In the genomic region with DNA sequence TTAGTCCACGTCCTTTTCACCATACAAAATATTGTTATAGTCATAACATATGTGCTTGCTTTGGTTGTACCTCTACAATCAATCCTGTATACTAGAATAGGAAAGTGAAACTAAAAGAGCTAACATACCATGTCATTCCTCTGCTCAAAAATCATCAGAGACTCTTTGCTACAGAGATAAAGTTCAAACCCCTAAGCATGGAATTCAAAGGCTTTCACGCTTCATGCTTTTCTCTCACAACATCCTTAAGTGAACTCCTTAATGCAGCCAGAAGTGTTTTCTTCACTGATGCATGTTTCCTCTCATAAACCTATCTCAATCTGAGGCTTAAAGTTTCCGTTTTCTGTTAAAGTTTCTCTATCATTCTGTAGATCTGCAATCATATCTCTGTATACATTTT, we compare ENCODE assay signal across 13 cellular contexts.
DNase-seq lines count a peak whose midpoint lies in the region; ATAC-seq and TF ChIP-seq lines count a peak whose summit lies in the region.
"Had no signal": no experiment of that assay in that cellular context is flagged by ENCODE, and none has a peak within 500 bp of the region (broad histone marks: within the 10 kb centered on the region; RNA-seq: fewer than 3 reads in every experiment).

No MANE protein-coding gene starts in this region.

- peak overlapping the region in 1 of 2 experiments; percentile 20; a peak in 1 of 4 replicates for H3K4me3 ChIP-seq in DND-41 (ENCODE audit: low read depth in 1 of 2, low read length in 2 of 2)
- peak overlapping the region in 3 of 4 donors; percentile 4 to 31 (median 12) for H3K4me3 ChIP-seq in esophagus muscularis mucosa
- no peak overlapping the region for H3K4me3 ChIP-seq in OCI-LY7 (ENCODE audit: low read depth, low read length, poor library complexity, severe bottlenecking)

- H3K79me2 ChIP-seq in DND-41 (ENCODE audit: insufficient read depth, low read length), result no peaks in the 10 kb centered on the region
- H3K79me2 ChIP-seq in OCI-LY7 (ENCODE audit: insufficient read depth, low read depth, low read length), result no peaks in the 10 kb centered on the region

- POLR2A ChIA-PET in OCI-LY7 (lab: Charles Lee), result no interaction called here

- H3K27me3 ChIP-seq in DND-41 (ENCODE audit: insufficient read depth, low read length, poor library complexity) (no peaks in the 10 kb centered on the region), esophagus muscularis mucosa (no peaks in the 10 kb centered on the region)

- no TSS peak for BruUV-seq in OCI-LY7 (replicated peaks; lab: Mats Ljungman, UMichigan)

- TF ChIP-seq CTCF in DND-41 (IDR thresholded peaks at IDR 0.05; ENCODE audit: borderline replicate concordance, extremely low read depth, low read length, poor library complexity, severe bottlenecking) (no peak), esophagus muscularis mucosa (IDR thresholded peaks at IDR 0.05) (no peak), OCI-LY7 (conservative IDR thresholded peaks at IDR 0.05; ENCODE audit: low read length) (no peak)

- WGBS in esophagus muscularis mucosa, result 35% methylated on average over 3 of the region's 3 CpGs

- H3K4me2 ChIP-seq in DND-41 (ENCODE audit: insufficient read depth, low read length) (peak overlapping the region; percentile 45; the same call in 1 of the 2 replicates), OCI-LY7 (ENCODE audit: low read length) (no peak overlapping the region)

- peak; percentile 65 for ATAC-seq in DND-41 (ENCODE audit: insufficient read depth, low read depth)
- ATAC-seq in GM19455 (IDR thresholded peaks at IDR 0.05; ENCODE audit: unreplicated experiment), result peak; percentile 53
- peak; percentile 68 for ATAC-seq in HG03280 (IDR thresholded peaks at IDR 0.05; ENCODE audit: unreplicated experiment)
- ATAC-seq in HG03039 (IDR thresholded peaks at IDR 0.05; ENCODE audit: unreplicated experiment), result no peak
- ATAC-seq: T-helper 17 cell had no signal

- H3K9me3 ChIP-seq in DND-41 (ENCODE audit: insufficient read depth, low read length, severe bottlenecking) (no peaks in the 10 kb centered on the region), esophagus muscularis mucosa (no peaks in the 10 kb centered on the region), OCI-LY7 (ENCODE audit: low read length) (no peaks in the 10 kb centered on the region)

- H3K9ac ChIP-seq in DND-41 (ENCODE audit: low read depth, low read length), result no peak overlapping the region

- H2AFZ ChIP-seq in DND-41 (ENCODE audit: low read depth, low read length) (peak overlapping the region; percentile 36; the same call in 1 of the 2 replicates), OCI-LY7 (ENCODE audit: low read length) (no peak overlapping the region)

- TF ChIP-seq POLR2A in esophagus muscularis mucosa (IDR thresholded peaks at IDR 0.05; ENCODE audit: low read depth), result no peak

- H3K36me3 ChIP-seq in DND-41 (ENCODE audit: insufficient read depth, low read length), result no peaks in the 10 kb centered on the region
- no peaks in the 10 kb centered on the region for H3K36me3 ChIP-seq in esophagus muscularis mucosa
- H3K36me3 ChIP-seq in OCI-LY7 (ENCODE audit: insufficient read depth, low read length), result no peaks in the 10 kb centered on the region

- H4K20me1 ChIP-seq in DND-41 (ENCODE audit: insufficient read depth, low read length) (no peaks in the 10 kb centered on the region), OCI-LY7 (ENCODE audit: insufficient read depth, low read length) (no peaks in the 10 kb centered on the region)

- TF ChIP-seq EP300 in esophagus muscularis mucosa (IDR thresholded peaks at IDR 0.05), result no peak

- H3K4me1 ChIP-seq in DND-41 (ENCODE audit: insufficient read depth, low read length) (no peaks in the 10 kb centered on the region), esophagus muscularis mucosa (peaks cover 0 to 8% (median 3%) of the 10 kb centered on the region in 4 donors), OCI-LY7 (ENCODE audit: insufficient read depth, low read length, poor library complexity, severe bottlenecking) (no peaks in the 10 kb centered on the region)

- DNase-seq in DND-41 (no peak), esophagus muscularis mucosa (ENCODE audit: extremely low spot score) (no peak), middle frontal gyrus (ENCODE audit: extremely low spot score, low spot score) (no peak), posterior cingulate gyrus (no peak), OCI-LY7 (ENCODE audit: low spot score) (no peak)
- DNase-seq: activated T-cell treated with anti-CD3 and anti-CD28 coated beads, Interleukin-2, amount 50 U/mL, for 1 hour; H9; KG1; NCI-H524 treated with DMSO at 0.1 percent for 48 hours; T-helper 17 cell had no signal

- H3K27ac ChIP-seq in DND-41 (ENCODE audit: low read length), result no peak overlapping the region
- no peak overlapping the region for H3K27ac ChIP-seq in esophagus muscularis mucosa (replicated peaks in 1 of 4)
- no peak overlapping the region for H3K27ac ChIP-seq in OCI-LY7 (ENCODE audit: low read depth, low read length, poor library complexity, severe bottlenecking)

- H3K9me2 ChIP-seq in OCI-LY7 (ENCODE audit: insufficient read depth, low read length), result no peaks in the 10 kb centered on the region

- CTCF ChIA-PET in OCI-LY7 (lab: Charles Lee; ENCODE audit: unreplicated experiment), result no interaction called here

- intact Hi-C loops in esophagus muscularis mucosa (cut with DNase I), result no loop called here
- intact Hi-C loops in posterior cingulate gyrus (cut with DNase I), result no loop called here
- intact Hi-C loops in OCI-LY7 (cut with micrococcal nuclease; ENCODE audit: unreplicated experiment), result no loop called here
